In genomic region chr15:66170042-66170441, GRCh38 we compare ENCODE assay signal across 17 cellular contexts.
"Had no signal": no experiment of that assay in that cellular context is flagged by ENCODE, and none has a peak within 500 bp of the region (broad histone marks: within the 10 kb centered on the region; RNA-seq: fewer than 3 reads in every experiment).

No MANE protein-coding gene starts in this region.

- H3K4me1 ChIP-seq: esophagus muscularis mucosa, gastroesophageal sphincter, prostate gland, transverse colon, vagina had no signal

- H3K27me3 ChIP-seq: vagina had no signal

- H3K9me3 ChIP-seq: esophagus muscularis mucosa, gastroesophageal sphincter, mucosa of descending colon, prostate gland, transverse colon, vagina had no signal

- H3K27ac ChIP-seq: esophagus muscularis mucosa, gastroesophageal sphincter, prostate gland, transverse colon, vagina had no signal

- H3K4me3 ChIP-seq: esophagus muscularis mucosa, gastroesophageal sphincter, mucosa of descending colon, prostate gland, transverse colon, vagina had no signal

- H3K36me3 ChIP-seq: esophagus muscularis mucosa, gastroesophageal sphincter, prostate gland, transverse colon, vagina had no signal

- ATAC-seq: activated CD4-positive, alpha-beta T cell treated with anti-CD3 and anti-CD28 coated beads for 36 hours; gastroesophageal sphincter; mucosa of descending colon; right cardiac atrium; WTC11 had no signal

- DNase-seq: activated CD4-positive, alpha-beta T cell treated with anti-CD3 and anti-CD28 coated beads for 36 hours; activated CD4-positive, alpha-beta T cell treated with anti-CD3 and anti-CD28 coated beads, Interleukin-2, amount 50 U/mL, for 48 hours; activated gamma-delta T cell treated with Interleukin-2 at 50 U/mL for 16 hours; amniotic stem cell; dermis blood vessel endothelial cell; effector memory CD4-positive, alpha-beta T cell; immature natural killer cell; mucosa of descending colon; naive B cell; right cardiac atrium; stimulated activated CD4-positive, alpha-beta T cell treated with anti-CD3 and anti-CD28 coated beads, Interleukin-2, amount 100 ng/mL, for 48 hours; transverse colon had no signal
